ENCODE assay signal across 8 cellular contexts in the genomic region with DNA sequence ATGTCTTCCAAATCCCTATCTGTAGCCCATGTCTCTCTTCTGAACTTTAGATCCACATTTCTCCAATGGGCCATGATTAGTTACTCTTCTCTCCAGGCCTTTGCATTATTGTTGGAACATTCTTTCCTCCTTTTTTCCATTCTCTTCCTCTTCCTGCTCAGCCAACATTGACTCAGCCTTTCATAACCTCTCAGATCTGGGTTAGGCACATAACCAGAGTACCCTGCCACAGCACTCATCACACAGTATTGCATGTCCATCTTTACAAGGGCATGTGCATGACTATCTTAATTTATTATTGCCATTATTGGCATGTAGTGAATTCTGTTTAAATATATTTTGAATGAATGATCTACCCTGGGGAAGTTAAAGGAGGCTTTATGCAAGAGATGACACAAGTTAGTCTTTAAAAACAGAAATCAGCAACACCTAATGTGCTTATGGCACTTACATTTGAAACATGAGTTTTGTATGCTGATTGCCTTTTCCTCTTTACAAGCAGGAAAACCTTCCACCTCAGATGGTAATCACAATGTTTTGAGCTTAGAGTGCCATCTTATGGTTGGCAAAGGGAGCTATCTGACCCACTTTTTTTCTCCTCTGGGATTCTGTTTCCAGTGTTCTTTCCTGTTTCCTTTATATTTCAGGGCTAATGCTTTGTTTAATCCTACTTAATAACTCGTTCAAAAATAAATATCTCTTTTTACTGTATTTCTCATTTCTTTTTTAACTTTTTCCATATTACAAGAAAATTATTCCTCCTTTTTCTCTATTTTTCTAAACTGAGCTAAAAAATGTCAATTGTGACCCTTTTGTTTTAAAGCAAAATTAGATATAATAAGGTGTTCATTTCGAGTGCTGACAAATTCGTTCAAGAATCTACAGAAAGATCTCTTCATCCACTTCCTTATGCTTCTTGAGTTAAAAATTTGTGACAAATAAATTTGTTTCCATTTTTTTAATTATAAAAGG.
DNase-seq lines count a peak whose midpoint lies in the region; ATAC-seq, FAIRE-seq and TF ChIP-seq lines count a peak whose summit lies in the region.

No MANE protein-coding gene starts in this region.

- ATAC-seq in HG03175 (IDR thresholded peaks at IDR 0.05; ENCODE audit: unreplicated experiment) (no peak), HG03442 (IDR thresholded peaks at IDR 0.05; ENCODE audit: unreplicated experiment) (no peak)

- no peak overlapping the region for H3K4me3 ChIP-seq in MG63

- peak; percentile 90 for FAIRE-seq in A204.1 (lab: Jason Lieb, UNC)

- peak; percentile 21 for DNase-seq in NCI-H345 (lab: John Stamatoyannopoulos, UW)
- DNase-seq in central memory CD4-positive, alpha-beta T cell, result peak; percentile 2
- DNase-seq in lung microvascular endothelial cell (ENCODE audit: low read depth in 2 of 2), result peak; percentile 67 to 84
- DNase-seq in MG63, result no peak

- no peaks in the 10 kb centered on the region for H3K9me3 ChIP-seq in MG63

- H3K36me3 ChIP-seq in MG63, result peaks cover 71% of the 10 kb centered on the region

- peak; percentile 55 for TF ChIP-seq CTCF in GM12873 (IDR thresholded peaks at IDR 0.05; ENCODE audit: insufficient read depth, low read depth, low read length, missing control alignments)

- H3K27me3 ChIP-seq in MG63, result no peaks in the 10 kb centered on the region
